21 cellular contexts compared by ENCODE assay signal in the genomic region with DNA sequence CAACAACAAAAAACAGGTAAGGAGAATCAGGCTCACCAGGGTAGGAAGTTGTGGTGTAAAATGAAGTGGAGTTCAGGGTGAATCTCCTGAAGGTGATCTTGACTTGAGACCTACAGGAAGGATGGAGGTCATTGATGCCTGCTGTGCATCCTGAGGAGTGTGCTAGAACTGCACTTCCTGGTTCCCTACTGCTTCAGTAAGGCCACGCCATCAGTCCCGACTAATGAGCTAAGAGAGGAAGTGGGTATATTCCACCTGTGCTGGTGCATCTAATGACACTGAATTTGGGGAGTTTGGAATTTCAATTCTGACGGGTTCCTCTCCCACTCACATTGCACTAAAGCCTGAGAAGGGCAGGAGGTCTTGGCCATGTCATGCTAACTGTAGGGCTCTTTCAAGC.
DNase-seq lines count a peak whose midpoint lies in the region; ATAC-seq, FAIRE-seq and TF ChIP-seq lines count a peak whose summit lies in the region.
"Had no signal": no experiment of that assay in that cellular context is flagged by ENCODE, and none has a peak within 500 bp of the region (broad histone marks: within the 10 kb centered on the region; RNA-seq: fewer than 3 reads in every experiment).

No MANE protein-coding gene starts in this region.

- CTCF ChIA-PET in H1 (lab: Charles Lee; ENCODE audit: partially characterized antibody) = interaction anchor here (1.2 to 2.0 kb wide), 2 partner anchors 9 to 53 kb away, joined by 4 to 16 read pairs; no protein-coding TSS in a partner anchor

- H3K4me2 ChIP-seq in OCI-LY3 (ENCODE audit: low read length) = no peak overlapping the region
- no peak overlapping the region for H3K4me2 ChIP-seq in H1 (ENCODE audit: insufficient read depth in 1 of 2, low read depth in 2 of 2, low read length in 2 of 2)
- H3K4me2 ChIP-seq: BLaER1 had no signal

- no peak overlapping the region for H4K8ac ChIP-seq in H1 (ENCODE audit: extremely low read depth, insufficient read depth, low read length)

- H4K20me1 ChIP-seq in OCI-LY3 (ENCODE audit: insufficient read depth, low read length) (no peaks in the 10 kb centered on the region), H1 (replicated peaks in 1 of 2; ENCODE audit: control insufficient read depth in 1 of 2, insufficient read depth in 2 of 2, low read length in 2 of 2) (no peaks in the 10 kb centered on the region)
- H4K20me1 ChIP-seq: BLaER1 had no signal

- H3K36me3 ChIP-seq in OCI-LY3 (replicated peaks; ENCODE audit: low read depth, low read length) (no peaks in the 10 kb centered on the region), H1 (ENCODE audit: control insufficient read depth in 2 of 4, insufficient read depth in 4 of 4, low read length in 3 of 4) (no peaks in the 10 kb centered on the region), ovary (no peaks in the 10 kb centered on the region)
- H3K36me3 ChIP-seq: BLaER1 had no signal

- H3K9ac ChIP-seq in OCI-LY3 (ENCODE audit: low read length) (no peak overlapping the region), H1 (replicated peaks in 1 of 4; ENCODE audit: extremely low read depth in 1 of 4, low read depth in 3 of 4, low read length in 3 of 4) (no peak overlapping the region)
- H3K9ac ChIP-seq: BLaER1 had no signal

- TF ChIP-seq POLR2A in H1 (IDR thresholded peaks at IDR 0.05; ENCODE audit: control extremely low read depth in 1 of 2, low read depth in 2 of 2, low read length in 2 of 2) (no peak), ovary (IDR thresholded peaks at IDR 0.05) (no peak)

- no peak overlapping the region for H2BK120ac ChIP-seq in H1 (replicated peaks; ENCODE audit: low read depth, low read length)

- POLR2A ChIA-PET in H1 (lab: Charles Lee; ENCODE audit: partially characterized antibody) = no interaction called here

- WGBS in H1 (ENCODE audit: extremely low coverage in 1 of 2, insufficient coverage in 1 of 2, insufficient read length in 1 of 2, insufficient replicate concordance in 2 of 2, low coverage in 1 of 2, low lambda C conversion rate in 2 of 2, missing lambda C conversion rate in 1 of 2), 2 experiments = 90% methylated on average over 3 of the region's 3 CpGs; no CpG with 5 or more reads in 1 of the 2 experiments
- WGBS in ovary, 3 donors = 82 to 90% (median 86%) methylated on average over 3 of the region's 3 CpGs

- H3K79me2 ChIP-seq in OCI-LY3 (ENCODE audit: low read length) (no peaks in the 10 kb centered on the region), H1 (ENCODE audit: control insufficient read depth in 1 of 2, insufficient read depth in 2 of 2, low read length in 2 of 2) (no peaks in the 10 kb centered on the region)

- H2BK15ac ChIP-seq in H1 (ENCODE audit: low read length) = no peak overlapping the region

- H2AFZ ChIP-seq in OCI-LY3 (ENCODE audit: low read depth, low read length) (peak overlapping the region; percentile 55), H1 (ENCODE audit: low read length) (peak overlapping the region; percentile 32; the same call in 1 of the 2 replicates)

- H3K4me1 ChIP-seq in OCI-LY3 (ENCODE audit: low read length) = no peaks in the 10 kb centered on the region
- H3K4me1 ChIP-seq in H1 (replicated peaks in 1 of 4; ENCODE audit: control insufficient read depth in 3 of 4, insufficient read depth in 4 of 4, low read length in 3 of 4) = no peaks in the 10 kb centered on the region
- H3K4me1 ChIP-seq in ovary (ENCODE audit: insufficient read depth) = peaks cover 1% of the 10 kb centered on the region
- H3K4me1 ChIP-seq: BLaER1, Caco-2 had no signal

- H2BK5ac ChIP-seq in H1 (ENCODE audit: low read depth, low read length) = no peak overlapping the region

- H3K9me3 ChIP-seq in OCI-LY3 (ENCODE audit: insufficient read depth, low read length) (no peaks in the 10 kb centered on the region), H1 (ENCODE audit: insufficient read depth in 2 of 2, low read depth in 1 of 2, low read length in 1 of 2) (no peaks in the 10 kb centered on the region), ovary (no peaks in the 10 kb centered on the region)
- H3K9me3 ChIP-seq: BLaER1, Caco-2 had no signal

- ATAC-seq in HG02852 (IDR thresholded peaks at IDR 0.05; ENCODE audit: unreplicated experiment) = no peak
- ATAC-seq: CD8-positive, alpha-beta T cell; HCT116 had no signal

- H3K4ac ChIP-seq in H1 (replicated peaks; ENCODE audit: insufficient read length, low read depth, low read length) = no peak overlapping the region

- H3K18ac ChIP-seq in H1 (ENCODE audit: extremely low read depth, low read length) = no peak overlapping the region

- H2AK5ac ChIP-seq in H1 (ENCODE audit: low read depth, low read length) = no peak overlapping the region

- H4K5ac ChIP-seq in H1 (ENCODE audit: insufficient read length, low read depth, low read length) = no peak overlapping the region

- in situ Hi-C loops in KBM-7 (cut with MboI; ENCODE audit: low pct_unique_long_range_greater_than_20kb, low sequenced_read_pairs) = no loop called here

- H3K4me3 ChIP-seq in OCI-LY3 (ENCODE audit: low read length) = no peak overlapping the region
- H3K4me3 ChIP-seq in H1 (ENCODE audit: extremely low read depth in 1 of 4, insufficient read depth in 2 of 4, low read depth in 3 of 4, low read length in 4 of 4) = no peak overlapping the region
- H3K4me3 ChIP-seq in ovary = no peak overlapping the region
- H3K4me3 ChIP-seq: BLaER1 had no signal

- no peak for FAIRE-seq in H1 (lab: Jason Lieb, UNC)
- FAIRE-seq: A204.1, GM12892 had no signal

- H2BK20ac ChIP-seq in H1 (ENCODE audit: low read length) = no peak overlapping the region

- DNase-seq in DMS53 (lab: John Stamatoyannopoulos, UW) (peak; percentile 35), DMS53 treated with DMSO at 0.1 percent for 48 hours (lab: John Stamatoyannopoulos, UW; ENCODE audit: unreplicated experiment) (no peak), H1 (ENCODE audit: low read depth in 1 of 2, low spot score in 2 of 2) (no peak), cortex of kidney (lab: John Stamatoyannopoulos, UW) (no peak), KBM-7 (no peak), ovary (no peak)
- DNase-seq: Caco-2; CD4-positive, CD25-positive, alpha-beta regulatory T cell; CD8-positive, alpha-beta T cell; DMS153; DMS79 treated with DMSO at 0.1 percent for 48 hours; GF-D8; H9 had no signal

- H3K79me1 ChIP-seq in H1 (ENCODE audit: low read depth, low read length) = no peaks in the 10 kb centered on the region

- no peak overlapping the region for H4K91ac ChIP-seq in H1 (replicated peaks; ENCODE audit: insufficient read length, low read length)

- H3K27ac ChIP-seq in OCI-LY3 (ENCODE audit: low read length) (no peak overlapping the region), H1 (ENCODE audit: low read depth, low read length) (no peak overlapping the region), ovary (no peak overlapping the region)
- H3K27ac ChIP-seq: 22Rv1, BLaER1, C4-2B had no signal

- H3K23me2 ChIP-seq in H1 (ENCODE audit: low read depth, low read length) = peaks cover 2% of the 10 kb centered on the region; the same call in 1 of the 2 replicates

- H3K27me3 ChIP-seq in OCI-LY3 (ENCODE audit: low read depth, low read length) = no peaks in the 10 kb centered on the region
- H3K27me3 ChIP-seq in H1 (replicated peaks in 1 of 4; ENCODE audit: control insufficient read depth in 3 of 4, extremely low read depth in 1 of 4, insufficient read depth in 3 of 4, low read length in 3 of 4) = no peaks in the 10 kb centered on the region
- H3K27me3 ChIP-seq in ovary = no peaks in the 10 kb centered on the region
- H3K27me3 ChIP-seq: BLaER1 had no signal

- TF ChIP-seq RAD21 in H1 (IDR thresholded peaks at IDR 0.05 in 1 of 2, conservative IDR thresholded peaks at IDR 0.05 in 1 of 2; ENCODE audit: low read depth in 2 of 2, low read length in 2 of 2) = no peak

- H3K56ac ChIP-seq in H1 (replicated peaks; ENCODE audit: insufficient read length, low read depth, low read length) = no peak overlapping the region

- H2BK12ac ChIP-seq in H1 (ENCODE audit: low read depth, low read length) = no peak overlapping the region

- H3K23ac ChIP-seq in H1 (ENCODE audit: insufficient read length) = no peak overlapping the region

- intact Hi-C loops in ovary (cut with DNase I) = no loop called here

- no peak for TF ChIP-seq EP300 in H1 (IDR thresholded peaks at IDR 0.05; ENCODE audit: borderline replicate concordance in 1 of 2, low read depth in 2 of 2, low read length in 2 of 2)
- TF ChIP-seq EP300 in ovary (IDR thresholded peaks at IDR 0.05) = no peak

- TF ChIP-seq CTCF in OCI-LY3 (IDR thresholded peaks at IDR 0.05; ENCODE audit: low read depth, low read length) (no peak), H1 (IDR thresholded peaks at IDR 0.05; ENCODE audit: control extremely low read depth in 1 of 3, insufficient read depth in 1 of 3, low read depth in 1 of 3, low read length in 3 of 3) (no peak), ovary (IDR thresholded peaks at IDR 0.05) (no peak)

- no peak overlapping the region for H3K14ac ChIP-seq in H1 (ENCODE audit: insufficient read length)

TF ChIP-seq in H1, 55 proteins besides CTCF, POLR2A, EP300 and RAD21:
- TF ChIP-seq POLR2AphosphoS5 (IDR thresholded peaks at IDR 0.05; ENCODE audit: low read depth, low read length) (no peak), TAF1 (IDR thresholded peaks at IDR 0.05; ENCODE audit: low read depth, low read length) (no peak), HDAC2 (IDR thresholded peaks at IDR 0.05; ENCODE audit: borderline replicate concordance in 1 of 2, low read depth in 2 of 2, low read length in 2 of 2) (no peak)
TF ChIP-seq in H1: peak in this region for 0.
